ENCODE assay signal across 9 cellular contexts in the genomic region with DNA sequence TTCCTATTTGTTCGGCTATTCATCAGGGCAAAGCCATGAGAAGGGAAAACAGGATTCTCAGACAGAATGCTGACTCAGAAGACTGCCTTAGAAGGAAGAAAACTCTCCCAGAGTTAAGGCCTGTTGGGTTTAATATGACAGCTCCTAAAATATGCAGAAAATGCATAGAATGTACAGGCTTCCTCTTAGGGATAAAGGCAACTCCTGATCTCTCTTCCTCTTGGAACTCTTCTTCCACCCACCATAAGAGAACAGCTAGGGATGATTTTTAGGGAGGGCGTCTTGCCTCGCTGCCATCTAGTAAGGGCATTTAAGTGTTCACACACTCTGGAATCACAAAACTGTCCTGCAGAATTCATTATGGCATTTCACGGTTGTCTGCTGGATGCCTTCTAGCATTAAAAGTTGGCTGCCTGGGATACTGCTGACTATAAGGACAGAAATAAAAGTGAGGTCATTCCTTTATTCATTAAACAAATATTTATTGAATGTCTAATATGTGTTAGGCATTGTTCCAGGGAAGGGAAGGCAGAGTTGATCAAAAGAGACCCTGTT.
A peak's percentile ranks its signal among the peaks of the same experiment; 100 is the strongest.
DNase-seq lines count a peak whose midpoint lies in the region; ATAC-seq and TF ChIP-seq lines count a peak whose summit lies in the region.
"Had no signal": no experiment of that assay in that cellular context is flagged by ENCODE, and none has a peak within 500 bp of the region (broad histone marks: within the 10 kb centered on the region; RNA-seq: fewer than 3 reads in every experiment).

No MANE protein-coding gene starts in this region.

- DNase-seq in EH (ENCODE audit: low read depth) = peak; percentile 95
- DNase-seq in SK-N-SH = no peak
- DNase-seq in foreskin keratinocyte = peak; percentile 81 to 89
- no peak for DNase-seq in osteocyte (ENCODE audit: extremely low spot score, unreplicated experiment)
- DNase-seq in GM10266 (ENCODE audit: extremely low spot score) = no peak
- no peak for DNase-seq in activated CD8-positive, alpha-beta memory T cell treated with anti-CD3 and anti-CD28 coated beads, Interleukin-2, amount 10 ng/mL, durations not matched to agents 7 days and 5 days
- no peak for DNase-seq in activated gamma-delta T cell (lab: John Stamatoyannopoulos, UW)
- no peak for DNase-seq in NCI-H1436 (lab: John Stamatoyannopoulos, UW)
- DNase-seq: NCI-H774 had no signal

- H3K27ac Mint-ChIP-seq in osteocyte (ENCODE audit: unreplicated experiment) = peak overlapping the region; percentile 94
- H3K27ac Mint-ChIP-seq in activated CD8-positive, alpha-beta memory T cell treated with anti-CD3 and anti-CD28 coated beads, Interleukin-2, amount 10 ng/mL, durations not matched to agents 7 days and 5 days = no peak overlapping the region

- no peaks in the 10 kb centered on the region for H3K9me2 ChIP-seq in SK-N-SH

- peak; percentile 69 for ATAC-seq in foreskin keratinocyte
- ATAC-seq in activated CD8-positive, alpha-beta memory T cell treated with anti-CD3 and anti-CD28 coated beads, Interleukin-2, amount 10 ng/mL, durations not matched to agents 7 days and 5 days = no peak

- peaks cover 23% of the 10 kb centered on the region for H3K36me3 Mint-ChIP-seq in osteocyte (ENCODE audit: unreplicated experiment)
- peaks cover 41% of the 10 kb centered on the region for H3K36me3 Mint-ChIP-seq in activated CD8-positive, alpha-beta memory T cell treated with anti-CD3 and anti-CD28 coated beads, Interleukin-2, amount 10 ng/mL, durations not matched to agents 7 days and 5 days

- 12% methylated on average over 4 of the region's 4 CpGs for WGBS in SK-N-SH (ENCODE audit: low lambda C conversion rate)

- no peaks in the 10 kb centered on the region; the same call in 1 of the 2 replicates for H3K79me2 ChIP-seq in SK-N-SH (ENCODE audit: insufficient read depth)

- peaks cover 35% of the 10 kb centered on the region for H3F3A ChIP-seq in SK-N-SH (replicated peaks; ENCODE audit: insufficient read depth)

- no peaks in the 10 kb centered on the region for H3K27me3 ChIP-seq in SK-N-SH (ENCODE audit: insufficient read depth)
- no peaks in the 10 kb centered on the region for H3K27me3 ChIP-seq in foreskin keratinocyte

- H3K4me1 ChIP-seq in SK-N-SH (ENCODE audit: control insufficient read depth in 1 of 2, insufficient read depth in 2 of 2, low read depth in 1 of 2, low read length in 1 of 2) (peaks cover 3 to 20% of the 10 kb centered on the region in 2 experiments; a peak in 3 of 4 replicates), foreskin keratinocyte (peaks cover 31% of the 10 kb centered on the region)

- H3K27me3 Mint-ChIP-seq in osteocyte (ENCODE audit: unreplicated experiment) = no peaks in the 10 kb centered on the region
- H3K27me3 Mint-ChIP-seq in activated CD8-positive, alpha-beta memory T cell treated with anti-CD3 and anti-CD28 coated beads, Interleukin-2, amount 10 ng/mL, durations not matched to agents 7 days and 5 days = no peaks in the 10 kb centered on the region

- CTCF ChIA-PET in SK-N-SH (lab: Yijun Ruan, JAX) = interaction anchor here (0.7 to 1.5 kb wide), 7 partner anchors 10 to 168 kb away, joined by 3 to 7 read pairs (median 3); no protein-coding TSS in a partner anchor
- CTCF ChIA-PET in activated CD8-positive, alpha-beta memory T cell treated with anti-CD3 and anti-CD28 coated beads, Interleukin-2, amount 10 ng/mL, durations not matched to agents 7 days and 5 days (lab: Charles Lee) = interaction anchor here (1.9 kb wide), 1 partner anchor 11 kb away, joined by 8 read pairs; no protein-coding TSS in a partner anchor

- H3K9me3 Mint-ChIP-seq in osteocyte (ENCODE audit: unreplicated experiment) = no peaks in the 10 kb centered on the region
- no peaks in the 10 kb centered on the region for H3K9me3 Mint-ChIP-seq in activated CD8-positive, alpha-beta memory T cell treated with anti-CD3 and anti-CD28 coated beads, Interleukin-2, amount 10 ng/mL, durations not matched to agents 7 days and 5 days (ENCODE audit: low read depth)

- H3K27ac ChIP-seq in SK-N-SH (ENCODE audit: low read depth in 2 of 2, low read length in 1 of 2) = peak overlapping the region; percentile 67 to 96; a peak in 3 of 4 replicates
- peak overlapping the region; percentile 8 for H3K27ac ChIP-seq in foreskin keratinocyte

- H3K4me1 Mint-ChIP-seq in osteocyte (ENCODE audit: unreplicated experiment) = peaks cover 49% of the 10 kb centered on the region
- peaks cover 14% of the 10 kb centered on the region for H3K4me1 Mint-ChIP-seq in activated CD8-positive, alpha-beta memory T cell treated with anti-CD3 and anti-CD28 coated beads, Interleukin-2, amount 10 ng/mL, durations not matched to agents 7 days and 5 days

- TF ChIP-seq CTCF in SK-N-SH (IDR thresholded peaks at IDR 0.05) (no peak), foreskin keratinocyte (conservative IDR thresholded peaks at IDR 0.05) (no peak), osteocyte (IDR thresholded peaks at IDR 0.05) (no peak), GM10266 (IDR thresholded peaks at IDR 0.05; ENCODE audit: control insufficient read depth, insufficient read depth, low read depth, missing control alignments) (no peak)

- no peaks in the 10 kb centered on the region for H4K20me1 ChIP-seq in SK-N-SH (ENCODE audit: insufficient read depth)

- no peak overlapping the region for H3K4me3 ChIP-seq in SK-N-SH (ENCODE audit: low read depth in 2 of 2, low read length in 1 of 2)

- peak overlapping the region; percentile 45 for H3K4me2 ChIP-seq in SK-N-SH

- peaks cover 13 to 21% of the 10 kb centered on the region in 2 experiments for H3K36me3 ChIP-seq in SK-N-SH (replicated peaks in 1 of 2; ENCODE audit: control insufficient read depth in 1 of 2, insufficient read depth in 2 of 2, low read length in 1 of 2)

- POLR2A ChIA-PET in SK-N-SH (lab: Yijun Ruan, JAX) = no interaction called here

- TF ChIP-seq EP300 in SK-N-SH (IDR thresholded peaks at IDR 0.05; ENCODE audit: borderline replicate concordance in 1 of 2, low read depth in 1 of 2, low read length in 1 of 2) = peak in 1 of 2 experiments; percentile 59; a peak in 2 of 4 replicates

- H2AFZ ChIP-seq in SK-N-SH (ENCODE audit: low read depth) = no peak overlapping the region

- H3K9me3 ChIP-seq in SK-N-SH = no peaks in the 10 kb centered on the region

- TF ChIP-seq RAD21 in SK-N-SH (IDR thresholded peaks at IDR 0.05; ENCODE audit: low read length) = no peak

- peak overlapping the region; percentile 1 for H3K4me3 Mint-ChIP-seq in osteocyte (ENCODE audit: unreplicated experiment)
- no peak overlapping the region for H3K4me3 Mint-ChIP-seq in activated CD8-positive, alpha-beta memory T cell treated with anti-CD3 and anti-CD28 coated beads, Interleukin-2, amount 10 ng/mL, durations not matched to agents 7 days and 5 days

- peak overlapping the region; percentile 62 for H3K9ac ChIP-seq in SK-N-SH

TF ChIP-seq in SK-N-SH, 30 proteins besides CTCF, POLR2A, EP300 and RAD21 (continues in another document):
- TF ChIP-seq, protein P1, sequence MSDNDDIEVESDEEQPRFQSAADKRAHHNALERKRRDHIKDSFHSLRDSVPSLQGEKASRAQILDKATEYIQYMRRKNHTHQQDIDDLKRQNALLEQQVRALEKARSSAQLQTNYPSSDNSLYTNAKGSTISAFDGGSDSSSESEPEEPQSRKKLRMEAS (IDR thresholded peaks at IDR 0.05; ENCODE audit: low read depth) = no peak; the same call in 1 of the 2 replicates
- peak; percentile 54 for TF ChIP-seq JUND (IDR thresholded peaks at IDR 0.05)
- TF ChIP-seq TEAD4 (IDR thresholded peaks at IDR 0.05; ENCODE audit: borderline replicate concordance, insufficient read depth) = peak; percentile 75; the same call in 1 of the 2 replicates
- no peak for TF ChIP-seq GATA2 (CRISPR knock-in tag; IDR thresholded peaks at IDR 0.05)
- peak; percentile 43; the same call in 1 of the 2 replicates for TF ChIP-seq TCF12 (IDR thresholded peaks at IDR 0.05)
- no peak for TF ChIP-seq ELF1 (IDR thresholded peaks at IDR 0.05)
- peak; percentile 50; the same call in 1 of the 2 replicates for TF ChIP-seq RXRA (IDR thresholded peaks at IDR 0.05; ENCODE audit: borderline replicate concordance, low read depth)
- TF ChIP-seq RCOR1 (IDR thresholded peaks at IDR 0.05; ENCODE audit: low read length) = no peak
- 0 out of 2 replicates have a peak, but pooled peaks have one; percentile 25 for TF ChIP-seq SIN3A (IDR thresholded peaks at IDR 0.05; ENCODE audit: borderline replicate concordance, low read depth, low read length)
- no peak for TF ChIP-seq YY1 (IDR thresholded peaks at IDR 0.05; ENCODE audit: low read depth)
- TF ChIP-seq EZH2phosphoT487 (IDR thresholded peaks at IDR 0.05; ENCODE audit: borderline replicate concordance, low read depth) = no peak
- TF ChIP-seq NFIC (IDR thresholded peaks at IDR 0.05; ENCODE audit: borderline replicate concordance) = peak; percentile 69
- no peak for TF ChIP-seq CHD2 (IDR thresholded peaks at IDR 0.05; ENCODE audit: low read length, partially characterized antibody)
- peak; percentile 52; the same call in 1 of the 2 replicates for TF ChIP-seq FOXM1 (IDR thresholded peaks at IDR 0.05; ENCODE audit: low read depth)
- TF ChIP-seq RFX5 (IDR thresholded peaks at IDR 0.05; ENCODE audit: low read length) = no peak
- TF ChIP-seq FOSL2 (IDR thresholded peaks at IDR 0.05; ENCODE audit: borderline replicate concordance, low read depth) = peak; percentile 35; the same call in 1 of the 2 replicates

Comparison
In these comparisons a context has a peak if more than half of its experiments do, and no peak if none do; other contexts are left out.
1. DNase-seq: peak in EH (single experiment) and foreskin keratinocyte (2 of 2); none in SK-N-SH (single experiment), osteocyte (single experiment), GM10266 (single experiment), activated CD8-positive, alpha-beta memory T cell treated with anti-CD3 and anti-CD28 coated beads, Interleukin-2, amount 10 ng/mL, durations not matched to agents 7 days and 5 days (single experiment), activated gamma-delta T cell (single experiment) and NCI-H1436 (single experiment).